8 cellular contexts compared by ENCODE assay signal in the genomic region with DNA sequence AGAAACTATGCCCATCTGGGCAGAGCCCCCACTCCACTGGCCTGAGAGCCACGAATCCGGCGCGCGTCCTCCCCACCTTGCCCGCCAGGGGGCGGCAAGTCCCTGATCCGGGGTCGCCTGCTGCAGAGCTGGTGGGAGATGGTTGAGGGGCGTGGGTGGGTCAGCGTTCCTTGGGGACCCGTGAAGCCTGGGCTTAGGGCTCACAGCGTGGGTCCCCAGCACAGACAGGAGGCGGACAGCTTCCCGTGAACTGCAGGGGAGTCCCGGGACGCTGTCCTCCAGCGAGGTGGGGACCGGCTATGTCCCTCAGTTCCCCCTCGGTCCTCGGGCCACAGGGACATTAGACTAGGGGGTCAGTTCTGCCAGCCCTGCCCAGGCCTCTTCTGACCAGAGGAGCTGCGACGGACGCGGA. TPM values are rescaled to one million over a fixed set of nuclear protein-coding genes. Genes with fewer than 3 reads are reported as not detected.
DNase-seq lines count a peak whose midpoint lies in the region; ATAC-seq and TF ChIP-seq lines count a peak whose summit lies in the region.

No MANE protein-coding gene starts in this region.

- peak; percentile 72 for ATAC-seq in DND-41 (ENCODE audit: insufficient read depth, low read depth)
- ATAC-seq in GM21529 (IDR thresholded peaks at IDR 0.05; ENCODE audit: unreplicated experiment): peak; percentile 68
- ATAC-seq in gastroesophageal sphincter: peak; percentile 69

- POLR2A ChIA-PET in RWPE1 (lab: Yijun Ruan, JAX; ENCODE audit: low non-redundant PET): interaction anchor here (0.5 to 0.9 kb wide), 4 partner anchors 12 to 276 kb away, joined by 3 to 7 read pairs (median 4); partner anchors contain the start of genes MEPCE and SLC12A9

- H3K4me1 Mint-ChIP-seq in IgD-negative memory B cell: peaks cover 0 to 6% (median 4%) of the 10 kb centered on the region in 3 donors

- H3K4me3 Mint-ChIP-seq in IgD-negative memory B cell: peak overlapping the region; percentile 86 to 97 (median 94)

- no peaks in the 10 kb centered on the region for H3K9me3 Mint-ChIP-seq in IgD-negative memory B cell

- peaks cover 1% of the 10 kb centered on the region for H3K36me3 Mint-ChIP-seq in IgD-negative memory B cell

- peak overlapping the region; percentile 75 for H2AFZ ChIP-seq in DND-41 (ENCODE audit: low read depth, low read length)

- H3K4me3 ChIP-seq in DND-41 (ENCODE audit: low read depth in 1 of 2, low read length in 2 of 2) (peak overlapping the region; percentile 35 to 66; a peak in 3 of 4 replicates), gastroesophageal sphincter (peak overlapping the region; percentile 56 to 90), neutrophil (ENCODE audit: low read depth in 1 of 2, low read length in 1 of 2) (peak overlapping the region; percentile 79 to 98), testis (peak overlapping the region; percentile 75 to 77)

- H3K4me1 ChIP-seq in DND-41 (ENCODE audit: insufficient read depth, low read length) (peaks cover 29% of the 10 kb centered on the region), gastroesophageal sphincter (peaks cover 0 to 30% (median 13%) of the 10 kb centered on the region in 3 donors), neutrophil (ENCODE audit: control insufficient read depth in 1 of 2, insufficient read depth in 1 of 2, low read depth in 1 of 2, low read length in 1 of 2) (peaks cover 14 to 24% of the 10 kb centered on the region in 2 experiments), testis (peaks cover 7% of the 10 kb centered on the region)

- H3K9me3 ChIP-seq in DND-41 (ENCODE audit: insufficient read depth, low read length, severe bottlenecking) (no peaks in the 10 kb centered on the region), gastroesophageal sphincter (no peaks in the 10 kb centered on the region), neutrophil (no peaks in the 10 kb centered on the region), testis (no peaks in the 10 kb centered on the region)

- H3K27me3 Mint-ChIP-seq in IgD-negative memory B cell: no peaks in the 10 kb centered on the region

- H3K36me3 ChIP-seq in DND-41 (ENCODE audit: insufficient read depth, low read length) (peaks cover 18% of the 10 kb centered on the region), gastroesophageal sphincter (peaks cover 0 to 23% of the 10 kb centered on the region in 2 donors), neutrophil (no peaks in the 10 kb centered on the region), testis (ENCODE audit: low read depth, missing control alignments) (no peaks in the 10 kb centered on the region)

- DNase-seq in DND-41 (peak; percentile 84), RWPE1 (ENCODE audit: low spot score) (peak; percentile 74), testis (peak; percentile 84)
- peak; percentile 82 for DNase-seq in activated naive CD4-positive, alpha-beta T cell treated with Interleukin-2 at 50 U/mL for 16 hours

- peak overlapping the region; percentile 83 for H3K4me2 ChIP-seq in DND-41 (ENCODE audit: insufficient read depth, low read length)

- H3K9ac ChIP-seq in DND-41 (ENCODE audit: low read depth, low read length): peak overlapping the region; percentile 84

- CTCF ChIA-PET in RWPE1 (lab: Yijun Ruan, JAX): interaction anchor here (0.5 to 2.4 kb wide), 27 partner anchors 9 to 1195 kb away, joined by 3 to 32 read pairs (median 4); partner anchors contain the start of genes EPO, GIGYF1 and SLC12A9

- TF ChIP-seq POLR2A in gastroesophageal sphincter (IDR thresholded peaks at IDR 0.05) (no peak), testis (IDR thresholded peaks at IDR 0.05) (no peak)

- no CpG with 5 or more reads among the region's 25 CpGs for WGBS in gastroesophageal sphincter (ENCODE audit: low coverage in 1 of 2), 2 donors
- 0% methylated on average over 5 to 20 of the region's 25 CpGs for WGBS in testis, 2 donors

- no peak for TF ChIP-seq EP300 in gastroesophageal sphincter (IDR thresholded peaks at IDR 0.05)

- H3K79me2 ChIP-seq in DND-41 (ENCODE audit: insufficient read depth, low read length): peaks cover 21% of the 10 kb centered on the region

- H4K20me1 ChIP-seq in DND-41 (ENCODE audit: insufficient read depth, low read length): peaks cover 10% of the 10 kb centered on the region

- TF ChIP-seq CTCF in DND-41 (IDR thresholded peaks at IDR 0.05; ENCODE audit: borderline replicate concordance, extremely low read depth, low read length, poor library complexity, severe bottlenecking) (peak; percentile 96), RWPE1 (conservative IDR thresholded peaks at IDR 0.05; ENCODE audit: low read depth) (peak; percentile 97), gastroesophageal sphincter (IDR thresholded peaks at IDR 0.05) (peak in 3 of 4 experiments; percentile 81 to 93 (median 86)), neutrophil (IDR thresholded peaks at IDR 0.05) (peak; percentile 86), testis (IDR thresholded peaks at IDR 0.05) (peak; percentile 91 to 92 (median 92))

- no peaks in the 10 kb centered on the region for H3K27me3 ChIP-seq in DND-41 (ENCODE audit: insufficient read depth, low read length, poor library complexity)
- no peaks in the 10 kb centered on the region for H3K27me3 ChIP-seq in gastroesophageal sphincter
- H3K27me3 ChIP-seq in neutrophil: no peaks in the 10 kb centered on the region
- no peaks in the 10 kb centered on the region for H3K27me3 ChIP-seq in testis

- peak overlapping the region; percentile 79 to 97 (median 94) for H3K27ac Mint-ChIP-seq in IgD-negative memory B cell

- intact Hi-C loops in testis (cut with DNase I; ENCODE audit: low total_unique reads): loop anchor here (5.0 kb wide), 1 partner anchor 147 kb away; the partner anchor contains the start of gene SLC12A9

- H3K27ac ChIP-seq in DND-41 (ENCODE audit: low read length) (peak overlapping the region; percentile 87), RWPE1 (peak overlapping the region; percentile 85), gastroesophageal sphincter (peak overlapping the region; percentile 90 to 98 (median 92)), neutrophil (peak overlapping the region; percentile 85), testis (peak overlapping the region; percentile 83 to 90)

RNA-seq across cellular contexts. Expression of gene POP7, which starts 0.6 kb away (rescaled TPM):
- 48.6 TPM for polyA plus RNA-seq in IgD-negative memory B cell
- total RNA-seq in gastroesophageal sphincter: 10 to 100 TPM; 31.4 to 40.6 (median 33.2) TPM
- total RNA-seq in testis: 10 to 100 TPM; 33.6 to 39.4 TPM
- polyA plus RNA-seq in testis (ENCODE audit: insufficient read depth, low read depth, low replicate concordance): 21.6 TPM

RNA-seq across cellular contexts. Expression of gene GIGYF1, which starts 11.3 kb away (rescaled TPM):
- polyA plus RNA-seq in IgD-negative memory B cell (2.6 TPM), testis (ENCODE audit: insufficient read depth, low read depth, low replicate concordance) (40.5 TPM)
- total RNA-seq in gastroesophageal sphincter (10 to 100 TPM; 20.4 to 43.3 (median 31.0) TPM), testis (100 to 1,000 TPM; 105 to 106 TPM)

RNA-seq across cellular contexts. Expression of gene EPO, which starts 14.9 kb away (rescaled TPM):
- polyA plus RNA-seq in IgD-negative memory B cell (not detected), testis (ENCODE audit: insufficient read depth, low read depth, low replicate concordance) (0.65 TPM)
- total RNA-seq in gastroesophageal sphincter (not detected), testis (under 1 TPM; 0.63 to 0.93 TPM)

RNA-seq across cellular contexts. Expression of gene ZAN, which starts 28.0 kb away (rescaled TPM):
- polyA plus RNA-seq in IgD-negative memory B cell: not detected
- total RNA-seq in gastroesophageal sphincter: not detected
- total RNA-seq in testis: 1 to 10 TPM; 1.6 to 1.7 TPM
- polyA plus RNA-seq in testis (ENCODE audit: insufficient read depth, low read depth, low replicate concordance): 3.0 TPM

RNA-seq across cellular contexts. Expression of gene GNB2, which starts 31.8 kb away (rescaled TPM):
- polyA plus RNA-seq in IgD-negative memory B cell (62.7 TPM), testis (ENCODE audit: insufficient read depth, low read depth, low replicate concordance) (200 TPM)
- total RNA-seq in gastroesophageal sphincter (100 to 1,000 TPM; 124 to 217 (median 162) TPM), testis (100 to 1,000 TPM; 195 to 325 TPM)

Comparison
In these comparisons a context has a peak if more than half of its experiments do, and no peak if none do; other contexts are left out.
1. Peak in every context shown above with its lines: DNase-seq, ATAC-seq, H3K4me3 ChIP-seq and H3K27ac ChIP-seq.